In the genomic region with DNA sequence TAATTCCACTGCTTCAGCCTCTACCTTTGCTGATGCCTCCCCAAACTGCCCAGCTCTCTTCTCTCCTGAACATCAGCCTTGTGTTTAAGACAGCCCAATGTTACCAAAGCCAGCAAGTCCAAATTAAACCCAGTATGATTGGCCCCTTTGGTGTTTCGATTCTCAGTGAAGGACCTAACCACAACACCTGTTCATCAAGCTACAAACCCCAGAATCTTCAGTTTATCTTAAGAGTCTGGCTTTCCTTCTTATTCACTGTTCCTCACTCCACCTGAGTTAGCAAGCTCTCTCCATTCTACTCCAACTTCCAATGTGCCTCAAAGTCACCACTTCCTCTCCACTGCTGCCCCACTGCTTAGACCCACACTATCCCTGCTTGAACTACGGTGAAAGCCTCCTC, we compare ENCODE assay signal across 13 cellular contexts. TPM values are rescaled to one million over a fixed set of nuclear protein-coding genes. Genes with fewer than 3 reads are reported as not detected.
DNase-seq lines count a peak whose midpoint lies in the region; ATAC-seq, FAIRE-seq and TF ChIP-seq lines count a peak whose summit lies in the region.
"Had no signal": no experiment of that assay in that cellular context is flagged by ENCODE, and none has a peak within 500 bp of the region (broad histone marks: within the 10 kb centered on the region; RNA-seq: fewer than 3 reads in every experiment).

No MANE protein-coding gene starts in this region.

- no peaks in the 10 kb centered on the region for H3K27me3 Mint-ChIP-seq in chondrocyte (ENCODE audit: low read depth)

- no peak for FAIRE-seq in K562 (lab: Jason Lieb, UNC)
- no peak for FAIRE-seq in RCC 7860 (lab: Jason Lieb, UNC)

- no peak for TF ChIP-seq RAD21 in K562 (CRISPR knock-in tag; conservative IDR thresholded peaks at IDR 0.05 in 1 of 2, IDR thresholded peaks at IDR 0.05 in 1 of 2)

- peaks cover 24% of the 10 kb centered on the region for H3K4me1 Mint-ChIP-seq in chondrocyte (ENCODE audit: low read depth)

- no peak overlapping the region for H2AFZ ChIP-seq in K562 (ENCODE audit: low read depth, low read length)

- no peaks in the 10 kb centered on the region for H3K36me3 Mint-ChIP-seq in chondrocyte (ENCODE audit: low read depth)
- H3K36me3 Mint-ChIP-seq: brain had no signal

- no peak overlapping the region for H3K9ac ChIP-seq in K562 (ENCODE audit: insufficient read depth in 1 of 2, low read depth in 2 of 2, low read length in 2 of 2)

- H4K20me1 ChIP-seq in K562 (replicated peaks; ENCODE audit: control insufficient read depth, insufficient read depth, low read length): no peaks in the 10 kb centered on the region

- POLR2A ChIA-PET in K562 (lab: Yijun Ruan, JAX): interaction anchor here (0.5 to 1.1 kb wide), 3 partner anchors 11 to 28 kb away, joined by 3 to 4 read pairs (median 3); no protein-coding TSS in a partner anchor

- H3K4me3 ChIP-seq in K562 (no peak overlapping the region), right atrium auricular region (no peak overlapping the region)

- ATAC-seq in GM18502 (IDR thresholded peaks at IDR 0.05; ENCODE audit: poor library complexity, unreplicated experiment): peak; percentile 92
- ATAC-seq in HG03108 (IDR thresholded peaks at IDR 0.05; ENCODE audit: unreplicated experiment): peak; percentile 75
- ATAC-seq in K562: no peak

- TF ChIP-seq CTCF in GM20000 (IDR thresholded peaks at IDR 0.05; ENCODE audit: extremely low read depth, missing control alignments) (no peak), K562 (IDR thresholded peaks at IDR 0.05 in 2 of 3, conservative IDR thresholded peaks at IDR 0.05 in 1 of 3; ENCODE audit: insufficient read depth in 2 of 3, low read depth in 1 of 3, low read length in 3 of 3) (no peak), chondrocyte (IDR thresholded peaks at IDR 0.05) (no peak), right atrium auricular region (IDR thresholded peaks at IDR 0.05) (no peak)

- H3K9me3 Mint-ChIP-seq in chondrocyte (ENCODE audit: low read depth): no peaks in the 10 kb centered on the region
- H3K9me3 Mint-ChIP-seq: brain had no signal

- BruUV-seq in K562 (replicated peaks; lab: Mats Ljungman, UMichigan): no TSS peak

- no peak for TF ChIP-seq POLR2A in K562 (conservative IDR thresholded peaks at IDR 0.05)

- CTCF ChIA-PET in K562 (lab: Yijun Ruan, JAX; ENCODE audit: low intra/inter-chr PET ratio): no interaction called here

- in situ Hi-C loops in K562 (cut with MboI): no loop called here

- H3K27ac ChIP-seq in K562 (ENCODE audit: extremely low read depth, low read depth, low read length) (no peak overlapping the region), right atrium auricular region (no peak overlapping the region)
- H3K27ac ChIP-seq: foreskin keratinocyte, HL-60 had no signal

- no peaks in the 10 kb centered on the region for H3K36me3 ChIP-seq in K562 (ENCODE audit: control insufficient read depth, insufficient read depth, low read length)
- H3K36me3 ChIP-seq in right atrium auricular region: no peaks in the 10 kb centered on the region

- H3K4me1 ChIP-seq in K562 (replicated peaks in 1 of 2; ENCODE audit: control insufficient read depth in 2 of 2, insufficient read depth in 2 of 2, low read length in 2 of 2): no peaks in the 10 kb centered on the region
- H3K4me1 ChIP-seq in right atrium auricular region: no peaks in the 10 kb centered on the region

- H3K9me1 ChIP-seq in K562 (ENCODE audit: control insufficient read depth, insufficient read depth, low read length): no peaks in the 10 kb centered on the region

- H3K79me2 ChIP-seq in K562 (ENCODE audit: control insufficient read depth, insufficient read depth, low read length): no peaks in the 10 kb centered on the region

- 0% methylated on average over 2 of the region's 2 CpGs for WGBS in K562 (ENCODE audit: insufficient coverage, low coverage, missing lambda C conversion rate)

- no peak overlapping the region for H3K27ac Mint-ChIP-seq in chondrocyte (ENCODE audit: unreplicated experiment)
- H3K27ac Mint-ChIP-seq: brain had no signal

- no peak overlapping the region for H3K4me3 Mint-ChIP-seq in chondrocyte (ENCODE audit: unreplicated experiment)
- H3K4me3 Mint-ChIP-seq: brain had no signal

- intact Hi-C loops in K562 (cut with micrococcal nuclease): loop anchor here (5.0 kb wide), 1 partner anchor 63 kb away; no protein-coding TSS in a partner anchor

- TF ChIP-seq EP300 in K562 (IDR thresholded peaks at IDR 0.05; ENCODE audit: low read length): no peak

- no peak overlapping the region for H3K4me2 ChIP-seq in K562 (ENCODE audit: insufficient read depth, low read length)

- no peaks in the 10 kb centered on the region for H3K9me3 ChIP-seq in K562 (replicated peaks; ENCODE audit: control insufficient read depth, insufficient read depth, low read depth, low read length)
- H3K9me3 ChIP-seq in right atrium auricular region: no peaks in the 10 kb centered on the region

- H3K27me3 ChIP-seq in K562 (ENCODE audit: control insufficient read depth in 2 of 2, insufficient read depth in 2 of 2, low read length in 2 of 2) (peaks cover 34 to 52% of the 10 kb centered on the region in 2 experiments), right atrium auricular region (no peaks in the 10 kb centered on the region)
- H3K27me3 ChIP-seq: foreskin keratinocyte had no signal

- peak; percentile 51 for DNase-seq in GM20000 (ENCODE audit: low spot score)
- DNase-seq in K562 (ENCODE audit: extremely low read depth in 1 of 4, low spot score in 3 of 4): no peak
- DNase-seq in RCC 7860 (ENCODE audit: low spot score): no peak
- no peak for DNase-seq in chondrocyte (ENCODE audit: low spot score)
- DNase-seq in right atrium auricular region (ENCODE audit: low spot score): no peak
- DNase-seq in cerebellum (ENCODE audit: low spot score): no peak
- DNase-seq: activated CD4-positive, CD25-positive, alpha-beta regulatory T cell; NCI-H524 had no signal

TF ChIP-seq in K562, 482 proteins besides CTCF, POLR2A, EP300 and RAD21:
- TF ChIP-seq SPI1 (IDR thresholded peaks at IDR 0.05; ENCODE audit: borderline replicate concordance, low read depth, low read length): 0 out of 2 replicates have a peak, but pooled peaks have one; percentile 9
- no peak for TF ChIP-seq ETV6 (IDR thresholded peaks at IDR 0.05; ENCODE audit: borderline replicate concordance in 1 of 2, low read depth in 2 of 2, low read length in 1 of 2)
- no peak for TF ChIP-seq ETV6 (CRISPR knock-in tag; IDR thresholded peaks at IDR 0.05; ENCODE audit: borderline replicate concordance)

RNA-seq across cellular contexts. Expression of a gene that starts 25.5 kb away (rescaled TPM):
- total RNA-seq in K562 (2011; cell fraction: chromatin; rRNA removed; ENCODE audit: low replicate concordance): 0.09 TPM in 1 of 2 replicates, not detected in the other
- total RNA-seq in K562 (2011; cell fraction: nucleolus; rRNA removed): 0.13 TPM in 1 of 2 replicates, not detected in the other
- total RNA-seq in K562 (2011; cell fraction: nucleoplasm; rRNA removed): 0.07 and 0.08 TPM in 2 replicates
- total RNA-seq in K562 (2014; rRNA removed) (not detected in 2 replicates), K562 (2014; rRNA removed; fragmentation: Illumina TruSeq; extraction: Trizol) (not detected in 2 replicates), K562 (2015; rRNA removed; fragmentation: Illumina TruSeq; extraction: Trizol) (not detected in 2 replicates), K562 (2021) (0.22 and 0.27 TPM in 2 replicates), chondrocyte (13.3 to 13.7 TPM (median 13.4 TPM) in 3 replicates), right atrium auricular region (10 to 100 TPM; 10.8 to 11.0 TPM), cerebellum (13.5 TPM)
- polyA plus RNA-seq in K562 (2011; rRNA removed) (0.01 TPM in 2 replicates), K562 (2014; fragmentation: Illumina TruSeq; extraction: Trizol) (not detected in 2 replicates), K562 (2014; fragmentation: Nextera tagmentation; extraction: Ambion mirVana) (not detected), K562 (2014; rRNA removed) (not detected in 2 replicates)
- polyA plus RNA-seq in K562 (2011; cell fraction: cytosol; rRNA removed): 0.01 TPM in 1 of 2 replicates, not detected in the other
- 0.03 TPM in 1 of 2 replicates, not detected in the other for polyA plus RNA-seq in K562 (2011; cell fraction: nucleus; rRNA removed)
- 0.01 TPM in 1 of 2 replicates, not detected in the other for polyA plus RNA-seq in K562 (2012)
- polyA minus RNA-seq in K562 (2011; rRNA and poly(A)+ RNA removed): not detected in 2 replicates
- not detected in 2 replicates for polyA minus RNA-seq in K562 (2011; cell fraction: cytosol; rRNA and poly(A)+ RNA removed)
- polyA minus RNA-seq in K562 (2011; cell fraction: nucleus; rRNA and poly(A)+ RNA removed): not detected in 2 replicates

Comparison
In these comparisons a context has a peak if more than half of its experiments do, and no peak if none do; other contexts are left out.
1. RNA of a gene that starts 25.5 kb away (total RNA-seq): 13.5 TPM in cerebellum (single experiment), 13.3 to 13.7 TPM in chondrocyte and 10.8 to 11.0 TPM in right atrium auricular region; 0.07 to 0.27 TPM in K562; every median in the first group is over 4 times any median in the second.